Comparison of ENCODE assay signal across 8 cellular contexts in genomic region chr15:88904808-88905327, GRCh38. TPM values are rescaled to one million over a fixed set of nuclear protein-coding genes. Genes with fewer than 3 reads are reported as not detected.
DNase-seq lines count a peak whose midpoint lies in the region; ATAC-seq and TF ChIP-seq lines count a peak whose summit lies in the region.

No MANE protein-coding gene starts in this region.

- TF ChIP-seq CTCF in CD14-positive monocyte (IDR thresholded peaks at IDR 0.05): peak; percentile 95
- TF ChIP-seq CTCF in neural crest cell (conservative IDR thresholded peaks at IDR 0.05): peak; percentile 99

- H3K27me3 Mint-ChIP-seq in CD14-positive monocyte (ENCODE audit: low read depth in 3 of 3) (peaks cover 0 to 2% (median 0%) of the 10 kb centered on the region in 3 donors), neural crest cell (ENCODE audit: low read depth) (no peaks in the 10 kb centered on the region)
- no peaks in the 10 kb centered on the region for H3K27me3 Mint-ChIP-seq in stimulated activated naive CD8-positive, alpha-beta T cell treated with anti-CD3 and anti-CD28 coated beads, Interleukin-15, amount 100 ng/mL, for 72 hours

- H3K27ac Mint-ChIP-seq in CD14-positive monocyte (peak overlapping the region in 2 of 7 donors; percentile 38 to 74), neural crest cell (ENCODE audit: unreplicated experiment) (no peak overlapping the region)
- H3K27ac Mint-ChIP-seq in stimulated activated naive CD8-positive, alpha-beta T cell treated with anti-CD3 and anti-CD28 coated beads, Interleukin-15, amount 100 ng/mL, for 72 hours: peak overlapping the region in 1 of 2 donors; percentile 43

- peak; percentile 76 for ATAC-seq in HG03521 (IDR thresholded peaks at IDR 0.05; ENCODE audit: unreplicated experiment)
- peak; percentile 99 for ATAC-seq in stimulated activated naive CD8-positive, alpha-beta T cell treated with anti-CD3 and anti-CD28 coated beads, Interleukin-15, amount 100 ng/mL, for 72 hours

- H3K4me3 Mint-ChIP-seq in CD14-positive monocyte (no peak overlapping the region), neural crest cell (peak overlapping the region; percentile 66)
- no peak overlapping the region for H3K4me3 Mint-ChIP-seq in stimulated activated naive CD8-positive, alpha-beta T cell treated with anti-CD3 and anti-CD28 coated beads, Interleukin-15, amount 100 ng/mL, for 72 hours

- DNase-seq in CD14-positive monocyte (ENCODE audit: low spot score) (no peak), GM19240 (ENCODE audit: insufficient read length, low spot score) (peak; percentile 63), OCI-M2 (lab: John Stamatoyannopoulos, UW; ENCODE audit: unreplicated experiment) (peak; percentile 35), activated T-cell treated with anti-CD3 and anti-CD28 coated beads for 4 hours (peak; percentile 89), fibroblast of gingiva (ENCODE audit: low read depth) (peak; percentile 60), neural crest cell (ENCODE audit: low read depth, low spot score) (peak; percentile 83)
- DNase-seq in stimulated activated naive CD8-positive, alpha-beta T cell treated with anti-CD3 and anti-CD28 coated beads, Interleukin-15, amount 100 ng/mL, for 72 hours: peak; percentile 89 to 93

- H3K36me3 Mint-ChIP-seq in CD14-positive monocyte (no peaks in the 10 kb centered on the region), neural crest cell (ENCODE audit: low read depth) (peaks cover 13% of the 10 kb centered on the region)

- H3K9me3 Mint-ChIP-seq in CD14-positive monocyte (no peaks in the 10 kb centered on the region), neural crest cell (no peaks in the 10 kb centered on the region)
- no peaks in the 10 kb centered on the region for H3K9me3 Mint-ChIP-seq in stimulated activated naive CD8-positive, alpha-beta T cell treated with anti-CD3 and anti-CD28 coated beads, Interleukin-15, amount 100 ng/mL, for 72 hours

- H3K4me1 Mint-ChIP-seq in CD14-positive monocyte (peaks cover 2% of the 10 kb centered on the region), neural crest cell (peaks cover 17% of the 10 kb centered on the region)
- H3K4me1 Mint-ChIP-seq in stimulated activated naive CD8-positive, alpha-beta T cell treated with anti-CD3 and anti-CD28 coated beads, Interleukin-15, amount 100 ng/mL, for 72 hours: peaks cover 40% of the 10 kb centered on the region

- intact Hi-C loops in CD14-positive monocyte (cut with micrococcal nuclease): loop anchor here (2.0 to 10.0 kb wide), 3 partner anchors 110 to 272 kb away; no protein-coding TSS in a partner anchor

RNA-seq across cellular contexts. Expression of gene MFGE8, which starts 8.3 kb away (rescaled TPM):
- polyA plus RNA-seq in CD14-positive monocyte: not detected
- 104 and 113 TPM in 2 replicates for total RNA-seq in neural crest cell

RNA-seq across cellular contexts. Expression of gene HAPLN3, which starts 9.5 kb away (rescaled TPM):
- under 1 TPM; 0.60 to 0.65 TPM for polyA plus RNA-seq in CD14-positive monocyte
- total RNA-seq in neural crest cell: 2.4 and 2.9 TPM in 2 replicates
